22 cellular contexts compared by ENCODE assay signal in genomic region chr19:38309615-38310278, GRCh38. TPM values are rescaled to one million over a fixed set of nuclear protein-coding genes. Genes with fewer than 3 reads are reported as not detected.
DNase-seq lines count a peak whose midpoint lies in the region; ATAC-seq, FAIRE-seq and TF ChIP-seq lines count a peak whose summit lies in the region.
"Had no signal": no experiment of that assay in that cellular context is flagged by ENCODE, and none has a peak within 500 bp of the region (broad histone marks: within the 10 kb centered on the region; RNA-seq: fewer than 3 reads in every experiment).

No MANE protein-coding gene starts in this region.

- peaks cover 12% of the 10 kb centered on the region for H3K79me2 ChIP-seq in keratinocyte (ENCODE audit: control insufficient read depth, insufficient read depth, low read length)

- no peaks in the 10 kb centered on the region for H4K20me1 ChIP-seq in keratinocyte (ENCODE audit: control insufficient read depth, extremely low read depth, insufficient read depth, low read length)

- no peak for DNase-seq in A549 (ENCODE audit: low read depth in 1 of 2, low spot score in 1 of 2)
- no peak for DNase-seq in HTR-8/SVneo (ENCODE audit: insufficient read length, low spot score)
- no peak for DNase-seq in keratinocyte (ENCODE audit: low read depth, low spot score)
- DNase-seq in urothelium cell line (ENCODE audit: low spot score), result no peak
- DNase-seq in effector memory CD8-positive, alpha-beta T cell, result no peak
- no peak for DNase-seq in GM03348 (ENCODE audit: low spot score)
- DNase-seq: ACHN; C1 segment of cervical spinal cord; Caco-2; CD4-positive, alpha-beta memory T cell; DMS153; DND-41; GM23248; H7; HCEC 1CT had no signal

- no peaks in the 10 kb centered on the region for H3K27me3 ChIP-seq in keratinocyte (ENCODE audit: control insufficient read depth, extremely low read depth, insufficient read depth, low read length)

- FAIRE-seq in A549 (lab: Jason Lieb, UNC), result peak; percentile 43
- FAIRE-seq in HTR-8/SVneo (lab: Jason Lieb, UNC), result peak; percentile 51
- peak; percentile 13 for FAIRE-seq in keratinocyte (lab: Jason Lieb, UNC)
- FAIRE-seq in urothelium cell line (lab: Jason Lieb, UNC), result peak; percentile 88
- FAIRE-seq: A204.1, G401.6, GM12878, GM18507, H1 had no signal

- H3K4me3 ChIP-seq in A549 (no peak overlapping the region), keratinocyte (ENCODE audit: control insufficient read depth in 2 of 3, extremely low read depth in 1 of 3, insufficient read depth in 2 of 3, low read depth in 1 of 3, low read length in 3 of 3) (no peak overlapping the region)
- H3K4me3 ChIP-seq: GM12878, GM23248 had no signal

- POLR2A ChIA-PET in A549 (lab: Yijun Ruan, JAX), result interaction anchor here (0.5 to 0.7 kb wide), 2 partner anchors 32 to 484 kb away, joined by 3 to 19 read pairs; no protein-coding TSS in a partner anchor

- no peak overlapping the region for H3K27ac Mint-ChIP-seq in effector memory CD8-positive, alpha-beta T cell

- CTCF ChIA-PET in A549 (lab: Yijun Ruan, JAX), result interaction anchor here (0.5 to 10.1 kb wide), 8 partner anchors 24 to 407 kb away, joined by 3 to 76 read pairs (median 11); partner anchors contain the start of genes CATSPERG and PPP1R14A

- peaks cover 6% of the 10 kb centered on the region for H3K36me3 Mint-ChIP-seq in effector memory CD8-positive, alpha-beta T cell (ENCODE audit: insufficient read depth)

- TF ChIP-seq POLR2A in A549 (IDR thresholded peaks at IDR 0.05; ENCODE audit: low read length), result peak; percentile 10; the same call in 1 of the 2 replicates

- TF ChIP-seq EP300 in A549 (IDR thresholded peaks at IDR 0.05), result no peak

- H3K27me3 Mint-ChIP-seq in effector memory CD8-positive, alpha-beta T cell, result no peaks in the 10 kb centered on the region
- H3K27me3 Mint-ChIP-seq: CD4-positive, alpha-beta memory T cell had no signal

- H3K4me1 Mint-ChIP-seq in effector memory CD8-positive, alpha-beta T cell (ENCODE audit: low read depth in 2 of 2), result peaks cover 13% of the 10 kb centered on the region in 2 donors

- peaks cover 6 to 26% of the 10 kb centered on the region in 2 experiments for H3K36me3 ChIP-seq in keratinocyte (ENCODE audit: control insufficient read depth in 2 of 2, extremely low read depth in 1 of 2, insufficient read depth in 2 of 2, low read length in 2 of 2)

- TF ChIP-seq CTCF in A549 (IDR thresholded peaks at IDR 0.05), result no peak
- no peak for TF ChIP-seq CTCF in keratinocyte (optimal IDR thresholded peaks at IDR 0.05 in 1 of 3, IDR thresholded peaks at IDR 0.05 in 1 of 3, conservative IDR thresholded peaks at IDR 0.05 in 1 of 3; ENCODE audit: extremely low read depth in 1 of 3, insufficient read depth in 2 of 3, low read length in 3 of 3)

- H3K9me3 Mint-ChIP-seq in effector memory CD8-positive, alpha-beta T cell, result no peaks in the 10 kb centered on the region
- H3K9me3 Mint-ChIP-seq: CD4-positive, alpha-beta memory T cell had no signal

- H3K9me3 ChIP-seq in A549, result no peaks in the 10 kb centered on the region
- H3K9me3 ChIP-seq in keratinocyte (ENCODE audit: control insufficient read depth, low read depth, low read length), result no peaks in the 10 kb centered on the region
- H3K9me3 ChIP-seq: Caco-2 had no signal

- H3K4me1 ChIP-seq in A549, result peaks cover 18% of the 10 kb centered on the region
- H3K4me1 ChIP-seq in keratinocyte (ENCODE audit: control insufficient read depth, extremely low read depth, insufficient read depth, low read length), result peaks cover 16% of the 10 kb centered on the region

- no peak overlapping the region for H3K27ac ChIP-seq in A549
- H3K27ac ChIP-seq in keratinocyte (ENCODE audit: control insufficient read depth, insufficient read depth, low read length), result no peak overlapping the region
- H3K27ac ChIP-seq: 22Rv1, GM23248 had no signal

- H3K4me3 Mint-ChIP-seq in effector memory CD8-positive, alpha-beta T cell, result no peak overlapping the region
- H3K4me3 Mint-ChIP-seq: CD4-positive, alpha-beta memory T cell had no signal

- no peak overlapping the region for H3K9ac ChIP-seq in keratinocyte (ENCODE audit: control insufficient read depth, extremely low read depth, insufficient read depth, low read length)
- H3K9ac ChIP-seq: GM23248 had no signal

- 97% methylated on average over 3 of the region's 3 CpGs for WGBS in A549 (ENCODE audit: missing lambda C conversion rate)

- H2AFZ ChIP-seq in keratinocyte (ENCODE audit: control insufficient read depth, low read length), result no peak overlapping the region
- H2AFZ ChIP-seq: GM23248 had no signal

- dilution Hi-C loops in keratinocyte (cut with MboI; ENCODE audit: extremely low pct_ligation_motif_present, low sequenced_read_pairs), result no loop called here

- no peaks in the 10 kb centered on the region for H3K9me1 ChIP-seq in keratinocyte (ENCODE audit: control insufficient read depth, extremely low read depth, insufficient read depth, low read length)

- ATAC-seq in A549 (no peak), GM19023 (IDR thresholded peaks at IDR 0.05; ENCODE audit: unreplicated experiment) (no peak)
- ATAC-seq in effector memory CD8-positive, alpha-beta T cell (replicated peaks), result no peak
- ATAC-seq: GM12878 had no signal

- TF ChIP-seq RAD21 in A549 (conservative IDR thresholded peaks at IDR 0.05 in 1 of 2, IDR thresholded peaks at IDR 0.05 in 1 of 2), result no peak

- H3K4me2 ChIP-seq in A549, result no peak overlapping the region
- H3K4me2 ChIP-seq in keratinocyte (ENCODE audit: control insufficient read depth, extremely low read depth, insufficient read depth, low read depth, low read length), result no peak overlapping the region

RNA-seq across cellular contexts. Expression of gene C19orf33, which starts 5.7 kb away (rescaled TPM):
- polyA plus RNA-seq in A549 (2011; rRNA removed) (197 and 302 TPM in 2 replicates), A549 (2017; fragmentation: RNase III; extraction: RNeasy Plus Mini Kit Qiagen cat#74134 plus additional on column Dnase treatment) (487 to 531 TPM (median 489 TPM) in 3 replicates), keratinocyte (302 to 496 TPM (median 366 TPM) in 3 replicates)
- polyA plus RNA-seq in A549 (2012; cell fraction: cytosol; rRNA removed), result 1,004 and 1,085 TPM in 2 replicates
- polyA plus RNA-seq in A549 (2012; cell fraction: nucleus; rRNA removed), result 520 and 541 TPM in 2 replicates
- polyA minus RNA-seq in A549 (2011; rRNA and poly(A)+ RNA removed), result 17.0 and 21.4 TPM in 2 replicates
- 241 TPM for polyA plus RNA-seq in keratinocyte (2011; ENCODE audit: low read depth)
- polyA plus RNA-seq in keratinocyte (2011; cell fraction: cytosol; rRNA removed), result 214 and 781 TPM in 2 replicates
- polyA plus RNA-seq in keratinocyte (2011; cell fraction: nucleus; rRNA removed), result 102 and 139 TPM in 2 replicates
- polyA plus RNA-seq in keratinocyte (2012; ENCODE audit: low replicate concordance), result 360 and 816 TPM in 2 replicates
- polyA minus RNA-seq in keratinocyte, result 35.2 to 58.7 TPM (median 44.3 TPM) in 3 replicates
- polyA minus RNA-seq in keratinocyte (2011; cell fraction: cytosol; rRNA and poly(A)+ RNA removed), result 220 TPM
- 42.0 and 55.5 TPM in 2 replicates for polyA minus RNA-seq in keratinocyte (2011; cell fraction: nucleus; rRNA and poly(A)+ RNA removed)
- polyA plus RNA-seq: CD4-positive, alpha-beta memory T cell; GM23248 had no signal

RNA-seq across cellular contexts. Expression of gene YIF1B, which starts 6.0 kb away (rescaled TPM):
- polyA plus RNA-seq in A549 (2011; rRNA removed), result 75.5 and 88.1 TPM in 2 replicates
- polyA plus RNA-seq in A549 (2012; cell fraction: cytosol; rRNA removed), result 225 and 320 TPM in 2 replicates
- polyA plus RNA-seq in A549 (2012; cell fraction: nucleus; rRNA removed), result 303 and 382 TPM in 2 replicates
- polyA plus RNA-seq in A549 (2017; fragmentation: RNase III; extraction: RNeasy Plus Mini Kit Qiagen cat#74134 plus additional on column Dnase treatment), result 87.5 to 104 TPM (median 100 TPM) in 3 replicates
- polyA minus RNA-seq in A549 (2011; rRNA and poly(A)+ RNA removed), result 75.2 and 83.9 TPM in 2 replicates
- 38.1 to 66.5 TPM (median 47.6 TPM) in 3 replicates for polyA plus RNA-seq in keratinocyte
- 7.4 TPM for polyA plus RNA-seq in keratinocyte (2011; ENCODE audit: low read depth)
- polyA plus RNA-seq in keratinocyte (2011; cell fraction: cytosol; rRNA removed), result 29.0 and 58.3 TPM in 2 replicates
- polyA plus RNA-seq in keratinocyte (2011; cell fraction: nucleus; rRNA removed), result 25.8 and 36.8 TPM in 2 replicates
- 26.1 and 50.0 TPM in 2 replicates for polyA plus RNA-seq in keratinocyte (2012; ENCODE audit: low replicate concordance)
- 40.3 to 62.6 TPM (median 40.9 TPM) in 3 replicates for polyA minus RNA-seq in keratinocyte
- 51.8 TPM for polyA minus RNA-seq in keratinocyte (2011; cell fraction: cytosol; rRNA and poly(A)+ RNA removed)
- polyA minus RNA-seq in keratinocyte (2011; cell fraction: nucleus; rRNA and poly(A)+ RNA removed), result 12.3 and 12.4 TPM in 2 replicates

RNA-seq across cellular contexts. Expression of gene KCNK6, which starts 9.9 kb away (rescaled TPM):
- polyA plus RNA-seq in A549 (2011; rRNA removed), result 2.8 and 3.8 TPM in 2 replicates
- polyA plus RNA-seq in A549 (2012; cell fraction: cytosol; rRNA removed), result 1.4 and 2.6 TPM in 2 replicates
- polyA plus RNA-seq in A549 (2012; cell fraction: nucleus; rRNA removed), result 2.2 and 3.9 TPM in 2 replicates
- 2.4 to 2.8 TPM (median 2.4 TPM) in 3 replicates for polyA plus RNA-seq in A549 (2017; fragmentation: RNase III; extraction: RNeasy Plus Mini Kit Qiagen cat#74134 plus additional on column Dnase treatment)
- polyA minus RNA-seq in A549 (2011; rRNA and poly(A)+ RNA removed), result 1.4 and 2.1 TPM in 2 replicates
- polyA plus RNA-seq in keratinocyte, result 23.9 to 33.7 TPM (median 29.1 TPM) in 3 replicates
- polyA plus RNA-seq in keratinocyte (2011; ENCODE audit: low read depth), result 17.5 TPM
- 23.3 and 23.8 TPM in 2 replicates for polyA plus RNA-seq in keratinocyte (2011; cell fraction: cytosol; rRNA removed)
- polyA plus RNA-seq in keratinocyte (2011; cell fraction: nucleus; rRNA removed), result 65.9 and 66.2 TPM in 2 replicates
- polyA plus RNA-seq in keratinocyte (2012; ENCODE audit: low replicate concordance), result 34.3 and 38.5 TPM in 2 replicates
- 17.3 to 23.6 TPM (median 23.1 TPM) in 3 replicates for polyA minus RNA-seq in keratinocyte
- 14.8 TPM for polyA minus RNA-seq in keratinocyte (2011; cell fraction: cytosol; rRNA and poly(A)+ RNA removed)
- 19.3 and 32.0 TPM in 2 replicates for polyA minus RNA-seq in keratinocyte (2011; cell fraction: nucleus; rRNA and poly(A)+ RNA removed)

RNA-seq across cellular contexts. Expression of gene CATSPERG, which starts 25.9 kb away (rescaled TPM):
- polyA plus RNA-seq in A549 (2011; rRNA removed) (1.4 and 1.7 TPM in 2 replicates), A549 (2017; fragmentation: RNase III; extraction: RNeasy Plus Mini Kit Qiagen cat#74134 plus additional on column Dnase treatment) (0.62 to 1.4 TPM (median 0.80 TPM) in 3 replicates), keratinocyte (0.21 to 0.73 TPM (median 0.35 TPM) in 3 replicates)
- polyA plus RNA-seq in A549 (2012; cell fraction: cytosol; rRNA removed), result 0.89 and 0.96 TPM in 2 replicates
- 3.0 and 4.6 TPM in 2 replicates for polyA plus RNA-seq in A549 (2012; cell fraction: nucleus; rRNA removed)
- polyA minus RNA-seq in A549 (2011; rRNA and poly(A)+ RNA removed), result 3.0 and 3.4 TPM in 2 replicates
- 2.3 TPM for polyA plus RNA-seq in keratinocyte (2011; ENCODE audit: low read depth)
- polyA plus RNA-seq in keratinocyte (2011; cell fraction: cytosol; rRNA removed), result 0.28 TPM in 1 of 2 replicates, not detected in the other
- polyA plus RNA-seq in keratinocyte (2011; cell fraction: nucleus; rRNA removed), result 1.5 and 3.3 TPM in 2 replicates
- 0.28 and 2.7 TPM in 2 replicates for polyA plus RNA-seq in keratinocyte (2012; ENCODE audit: low replicate concordance)
- polyA minus RNA-seq in keratinocyte, result 1.2 to 1.5 TPM in 2 of 3 replicates, not detected in the other
- 3.5 TPM for polyA minus RNA-seq in keratinocyte (2011; cell fraction: cytosol; rRNA and poly(A)+ RNA removed)
- polyA minus RNA-seq in keratinocyte (2011; cell fraction: nucleus; rRNA and poly(A)+ RNA removed), result 1.7 and 2.1 TPM in 2 replicates

RNA-seq across cellular contexts. Expression of gene SPINT2, which starts 45.4 kb away (rescaled TPM):
- polyA plus RNA-seq in A549 (2011; rRNA removed), result 343 and 425 TPM in 2 replicates
- polyA plus RNA-seq in A549 (2012; cell fraction: cytosol; rRNA removed), result 347 and 383 TPM in 2 replicates
- 348 and 443 TPM in 2 replicates for polyA plus RNA-seq in A549 (2012; cell fraction: nucleus; rRNA removed)
- polyA plus RNA-seq in A549 (2017; fragmentation: RNase III; extraction: RNeasy Plus Mini Kit Qiagen cat#74134 plus additional on column Dnase treatment), result 244 to 296 TPM (median 291 TPM) in 3 replicates
- polyA minus RNA-seq in A549 (2011; rRNA and poly(A)+ RNA removed), result 154 and 156 TPM in 2 replicates
- 362 to 472 TPM (median 363 TPM) in 3 replicates for polyA plus RNA-seq in keratinocyte
- polyA plus RNA-seq in keratinocyte (2011; ENCODE audit: low read depth), result 293 TPM
- polyA plus RNA-seq in keratinocyte (2011; cell fraction: cytosol; rRNA removed), result 250 and 352 TPM in 2 replicates
- polyA plus RNA-seq in keratinocyte (2011; cell fraction: nucleus; rRNA removed), result 891 and 980 TPM in 2 replicates
- polyA plus RNA-seq in keratinocyte (2012; ENCODE audit: low replicate concordance), result 601 and 646 TPM in 2 replicates
- polyA minus RNA-seq in keratinocyte, result 182 to 293 TPM (median 269 TPM) in 3 replicates
- polyA minus RNA-seq in keratinocyte (2011; cell fraction: cytosol; rRNA and poly(A)+ RNA removed), result 465 TPM
- 290 and 325 TPM in 2 replicates for polyA minus RNA-seq in keratinocyte (2011; cell fraction: nucleus; rRNA and poly(A)+ RNA removed)
